Comparison of ENCODE assay signal across 11 cellular contexts in genomic region chrX:66408507-66408906, GRCh38.
A peak's percentile ranks its signal among the peaks of the same experiment; 100 is the strongest.
DNase-seq lines count a peak whose midpoint lies in the region; ATAC-seq, FAIRE-seq and TF ChIP-seq lines count a peak whose summit lies in the region.
"Had no signal": no experiment of that assay in that cellular context is flagged by ENCODE, and none has a peak within 500 bp of the region (broad histone marks: within the 10 kb centered on the region; RNA-seq: fewer than 3 reads in every experiment).

No MANE protein-coding gene starts in this region.

- H3K27me3 Mint-ChIP-seq in activated T-cell treated with anti-CD3 and anti-CD28 coated beads, Interleukin-2, amount 50 U/mL, for 72 hours (ENCODE audit: low read depth), result peaks cover 44% of the 10 kb centered on the region
- no peaks in the 10 kb centered on the region; the same call in 1 of the 2 replicates for H3K27me3 Mint-ChIP-seq in WTC11 (ENCODE audit: low read depth)
- H3K27me3 Mint-ChIP-seq in T-cell, result peaks cover 5 to 34% of the 10 kb centered on the region in 2 donors

- no peaks in the 10 kb centered on the region for H3K4me1 ChIP-seq in small intestine (ENCODE audit: control insufficient read depth in 2 of 2, insufficient read depth in 1 of 2, low read depth in 1 of 2, low read length in 1 of 2)
- H3K4me1 ChIP-seq in aorta (ENCODE audit: control insufficient read depth in 1 of 2, insufficient read depth in 2 of 2, low read length in 2 of 2), result no peaks in the 10 kb centered on the region
- H3K4me1 ChIP-seq: Caco-2 had no signal

- CTCF ChIA-PET in WTC11 (lab: Charles Lee), result no interaction called here
- CTCF ChIA-PET in T-cell (lab: Charles Lee), result interaction anchor here (0.5 to 1.0 kb wide), 4 partner anchors 323 to 830 kb away, joined by 3 to 4 read pairs (median 3); no protein-coding TSS in a partner anchor

- H3K36me3 ChIP-seq in small intestine (ENCODE audit: control insufficient read depth in 2 of 2, insufficient read depth in 2 of 2, low read length in 2 of 2) (no peaks in the 10 kb centered on the region), aorta (ENCODE audit: control insufficient read depth in 1 of 2, insufficient read depth in 2 of 2, low read length in 1 of 2) (no peaks in the 10 kb centered on the region)

- 8 to 28% (median 15%) methylated on average over 3 of the region's 3 CpGs for WGBS in small intestine, 3 donors
- 37 to 42% methylated on average over 3 of the region's 3 CpGs for WGBS in aorta, 2 donors

- no peaks in the 10 kb centered on the region for H3K9me3 Mint-ChIP-seq in activated T-cell treated with anti-CD3 and anti-CD28 coated beads, Interleukin-2, amount 50 U/mL, for 72 hours
- peaks cover 4% of the 10 kb centered on the region; the same call in 1 of the 2 replicates for H3K9me3 Mint-ChIP-seq in WTC11
- no peaks in the 10 kb centered on the region for H3K9me3 Mint-ChIP-seq in T-cell

- H3K4me3 ChIP-seq in small intestine (ENCODE audit: low read depth in 1 of 2, low read length in 2 of 2), result no peak overlapping the region
- no peak overlapping the region for H3K4me3 ChIP-seq in aorta (ENCODE audit: low read length in 2 of 2)

- no peak overlapping the region for H3K27ac ChIP-seq in small intestine (ENCODE audit: low read depth in 1 of 2, low read length in 1 of 2)
- H3K27ac ChIP-seq in aorta (ENCODE audit: low read depth in 1 of 2, low read length in 2 of 2), result no peak overlapping the region

- intact Hi-C loops in aorta (cut with DNase I), result no loop called here

- no peak for DNase-seq in activated T-cell treated with anti-CD3 and anti-CD28 coated beads, Interleukin-2, amount 50 U/mL, for 72 hours
- DNase-seq in activated T-cell treated with anti-CD3 and anti-CD28 coated beads for 4 hours (no peak), LoVo (ENCODE audit: low spot score) (peak; percentile 13), small intestine (peak; percentile 12), aorta (no peak), WTC11 (ENCODE audit: low spot score) (no peak), T-cell (no peak)
- DNase-seq: NCI-H748 treated with DMSO at 0.1 percent for 48 hours, nephron progenitor cell had no signal

- no peaks in the 10 kb centered on the region for H3K9me3 ChIP-seq in small intestine (ENCODE audit: control insufficient read depth, low read depth)
- no peaks in the 10 kb centered on the region for H3K9me3 ChIP-seq in aorta (ENCODE audit: control insufficient read depth, low read length)
- H3K9me3 ChIP-seq: Caco-2 had no signal

- POLR2A ChIA-PET in WTC11 (lab: Charles Lee), result no interaction called here
- POLR2A ChIA-PET in T-cell (lab: Charles Lee), result no interaction called here

- no peaks in the 10 kb centered on the region for H3K27me3 ChIP-seq in small intestine (ENCODE audit: control insufficient read depth in 2 of 2, insufficient read depth in 2 of 2, low read length in 2 of 2)
- no peaks in the 10 kb centered on the region for H3K27me3 ChIP-seq in aorta (ENCODE audit: control insufficient read depth in 1 of 2, insufficient read depth in 2 of 2, low read length in 1 of 2)

- no peak for FAIRE-seq in small intestine (lab: Jason Lieb, UNC)

- no peak for TF ChIP-seq CTCF in WTC11 (IDR thresholded peaks at IDR 0.05)

- H3K36me3 Mint-ChIP-seq in activated T-cell treated with anti-CD3 and anti-CD28 coated beads, Interleukin-2, amount 50 U/mL, for 72 hours (ENCODE audit: insufficient read depth in 2 of 2), result no peaks in the 10 kb centered on the region
- H3K36me3 Mint-ChIP-seq in WTC11, result no peaks in the 10 kb centered on the region
- no peaks in the 10 kb centered on the region for H3K36me3 Mint-ChIP-seq in T-cell

- no peak overlapping the region for H3K27ac Mint-ChIP-seq in activated T-cell treated with anti-CD3 and anti-CD28 coated beads, Interleukin-2, amount 50 U/mL, for 72 hours
- H3K27ac Mint-ChIP-seq in WTC11 (no peak overlapping the region), T-cell (no peak overlapping the region)
- H3K27ac Mint-ChIP-seq: nephron progenitor cell had no signal

- ATAC-seq in activated T-cell treated with anti-CD3 and anti-CD28 coated beads, Interleukin-2, amount 50 U/mL, for 72 hours (replicated peaks in 1 of 2), result peak; percentile 18 to 23
- ATAC-seq in GM21576 (IDR thresholded peaks at IDR 0.05; ENCODE audit: unreplicated experiment) (peak; percentile 68), aorta (ENCODE audit: low FRiP score) (no peak), WTC11 (no peak), T-cell (replicated peaks in 1 of 4) (no peak)

- no peak overlapping the region for H3K4me3 Mint-ChIP-seq in activated T-cell treated with anti-CD3 and anti-CD28 coated beads, Interleukin-2, amount 50 U/mL, for 72 hours
- no peak overlapping the region for H3K4me3 Mint-ChIP-seq in WTC11
- no peak overlapping the region for H3K4me3 Mint-ChIP-seq in T-cell
- H3K4me3 Mint-ChIP-seq: nephron progenitor cell had no signal

- H3K4me1 Mint-ChIP-seq in activated T-cell treated with anti-CD3 and anti-CD28 coated beads, Interleukin-2, amount 50 U/mL, for 72 hours (ENCODE audit: low read depth), result no peaks in the 10 kb centered on the region
- no peaks in the 10 kb centered on the region for H3K4me1 Mint-ChIP-seq in WTC11
- H3K4me1 Mint-ChIP-seq in T-cell, result no peaks in the 10 kb centered on the region
- H3K4me1 Mint-ChIP-seq: nephron progenitor cell had no signal

TF ChIP-seq in WTC11, 78 proteins besides CTCF, POLR2A, EP300 and RAD21:
- TF ChIP-seq RELA (CRISPR knock-in tag; IDR thresholded peaks at IDR 0.05; ENCODE audit: borderline replicate concordance) (no peak), ETV6 (CRISPR knock-in tag; IDR thresholded peaks at IDR 0.05) (no peak), PREB (CRISPR knock-in tag; IDR thresholded peaks at IDR 0.05; ENCODE audit: borderline replicate concordance) (no peak), ZBTB21 (CRISPR knock-in tag; IDR thresholded peaks at IDR 0.05; ENCODE audit: borderline replicate concordance) (no peak), ZNF263 (CRISPR knock-in tag; IDR thresholded peaks at IDR 0.05; ENCODE audit: low read depth) (no peak), USF2 (CRISPR knock-in tag; IDR thresholded peaks at IDR 0.05) (no peak)

Comparison
In these comparisons a context has a peak if more than half of its experiments do, and no peak if none do; other contexts are left out.
1. ATAC-seq: peak in activated T-cell treated with anti-CD3 and anti-CD28 coated beads, Interleukin-2, amount 50 U/mL, for 72 hours (2 of 2) and GM21576 (single experiment); none in aorta (single experiment), WTC11 (single experiment) and T-cell (0 of 4).
2. DNase-seq: peak in LoVo (single experiment) and small intestine (single experiment); none in activated T-cell treated with anti-CD3 and anti-CD28 coated beads, Interleukin-2, amount 50 U/mL, for 72 hours (0 of 2), activated T-cell treated with anti-CD3 and anti-CD28 coated beads for 4 hours (single experiment), aorta (0 of 2), WTC11 (single experiment) and T-cell (0 of 34).